Comparison of ENCODE assay signal across 24 cellular contexts in genomic region chr1:231094421-231094820, GRCh38. TPM values are rescaled to one million over a fixed set of nuclear protein-coding genes. Genes with fewer than 3 reads are reported as not detected.
DNase-seq lines count a peak whose midpoint lies in the region; ATAC-seq, FAIRE-seq and TF ChIP-seq lines count a peak whose summit lies in the region.
"Had no signal": no experiment of that assay in that cellular context is flagged by ENCODE, and none has a peak within 500 bp of the region (broad histone marks: within the 10 kb centered on the region; RNA-seq: fewer than 3 reads in every experiment).

No MANE protein-coding gene starts in this region.

- H3K27ac ChIP-seq in K562 (ENCODE audit: extremely low read depth, low read depth, low read length), result no peak overlapping the region
- H3K27ac ChIP-seq: BLaER1, C4-2B, GM23248 had no signal

- no peaks in the 10 kb centered on the region for H3K36me3 ChIP-seq in K562 (ENCODE audit: control insufficient read depth, insufficient read depth, low read length)
- H3K36me3 ChIP-seq in BE2C, result no peaks in the 10 kb centered on the region
- H3K36me3 ChIP-seq: BLaER1 had no signal

- BruUV-seq in K562 (replicated peaks; lab: Mats Ljungman, UMichigan), result no TSS peak

- intact Hi-C loops in K562 (cut with micrococcal nuclease), result loop anchor here (5.0 to 10.0 kb wide), 3 partner anchors 77 to 510 kb away; partner anchors contain the start of genes ARV1 and TTC13

- TF ChIP-seq CTCF in K562 (IDR thresholded peaks at IDR 0.05 in 2 of 3, conservative IDR thresholded peaks at IDR 0.05 in 1 of 3; ENCODE audit: insufficient read depth in 2 of 3, low read depth in 1 of 3, low read length in 3 of 3) (no peak), neural crest cell (conservative IDR thresholded peaks at IDR 0.05) (no peak), BE2C (IDR thresholded peaks at IDR 0.05; ENCODE audit: low read depth, low read length) (no peak)

- peak overlapping the region; percentile 67 for H3K27ac Mint-ChIP-seq in neural crest cell (ENCODE audit: unreplicated experiment)
- H3K27ac Mint-ChIP-seq: CD4-positive, CD25-positive, alpha-beta regulatory T cell; CD8-positive, alpha-beta T cell had no signal

- no peak for ATAC-seq in K562
- ATAC-seq: CD8-positive, alpha-beta T cell; GM12878 had no signal

- H3K4me3 ChIP-seq in K562 (no peak overlapping the region), BE2C (ENCODE audit: low read depth, low read length) (no peak overlapping the region)
- H3K4me3 ChIP-seq: A549, BLaER1, GM12878, GM23248 had no signal

- H3K4me1 Mint-ChIP-seq in neural crest cell, result peaks cover 27% of the 10 kb centered on the region
- H3K4me1 Mint-ChIP-seq: CD4-positive, CD25-positive, alpha-beta regulatory T cell had no signal

- in situ Hi-C loops in K562 (cut with MboI), result no loop called here

- H4K20me1 ChIP-seq in K562 (replicated peaks; ENCODE audit: control insufficient read depth, insufficient read depth, low read length), result no peaks in the 10 kb centered on the region
- H4K20me1 ChIP-seq: BLaER1 had no signal

- DNase-seq in RPMI7951 (ENCODE audit: low read depth), result peak; percentile 32
- no peak for DNase-seq in K562 (ENCODE audit: extremely low read depth in 1 of 4, low spot score in 3 of 4)
- DNase-seq in epidermal melanocyte (ENCODE audit: insufficient read length, low spot score), result peak; percentile 39
- DNase-seq in neural crest cell (ENCODE audit: low read depth, low spot score), result no peak
- DNase-seq in activated T-cell treated with anti-CD3 and anti-CD28 coated beads, Interleukin-2, amount 50 U/mL, for 48 hours, result no peak
- DNase-seq in BE2C, result no peak
- no peak for DNase-seq in amygdala (lab: John Stamatoyannopoulos, UW)
- DNase-seq in SHP77 (lab: John Stamatoyannopoulos, UW), result no peak
- DNase-seq: 8988T; Caco-2; CD4-positive, CD25-positive, alpha-beta regulatory T cell; CD8-positive, alpha-beta T cell; DMS79; EL; GDM1; GM23248; H7; HCEC 1CT had no signal

- CTCF ChIA-PET in K562 (lab: Yijun Ruan, JAX; ENCODE audit: low intra/inter-chr PET ratio), result interaction anchor here (0.8 to 4.1 kb wide), 2 partner anchors 113 to 117 kb away, joined by 3 to 14 read pairs; no protein-coding TSS in a partner anchor

- no peaks in the 10 kb centered on the region for H3K9me3 Mint-ChIP-seq in neural crest cell
- H3K9me3 Mint-ChIP-seq: CD4-positive, CD25-positive, alpha-beta regulatory T cell; CD8-positive, alpha-beta T cell had no signal

- no peaks in the 10 kb centered on the region for H3K9me1 ChIP-seq in K562 (ENCODE audit: control insufficient read depth, insufficient read depth, low read length)

- H3K9me3 ChIP-seq in K562 (replicated peaks; ENCODE audit: control insufficient read depth, insufficient read depth, low read depth, low read length) (no peaks in the 10 kb centered on the region), BE2C (no peaks in the 10 kb centered on the region)
- H3K9me3 ChIP-seq: A549, BLaER1, Caco-2 had no signal

- no peak for TF ChIP-seq RAD21 in K562 (CRISPR knock-in tag; conservative IDR thresholded peaks at IDR 0.05 in 1 of 2, IDR thresholded peaks at IDR 0.05 in 1 of 2)

- no peak for TF ChIP-seq POLR2A in K562 (conservative IDR thresholded peaks at IDR 0.05)

- H3K27me3 ChIP-seq in K562 (ENCODE audit: control insufficient read depth in 2 of 2, insufficient read depth in 2 of 2, low read length in 2 of 2), result peaks cover 11 to 24% of the 10 kb centered on the region in 2 experiments; a peak in 4 of 5 replicates
- no peaks in the 10 kb centered on the region for H3K27me3 ChIP-seq in BE2C
- H3K27me3 ChIP-seq: BLaER1 had no signal

- peaks cover 34% of the 10 kb centered on the region for H3K27me3 Mint-ChIP-seq in neural crest cell (ENCODE audit: low read depth)

- peaks cover 0 to 5% of the 10 kb centered on the region in 2 experiments; a peak in 4 of 5 replicates for H3K4me1 ChIP-seq in K562 (replicated peaks in 1 of 2; ENCODE audit: control insufficient read depth in 2 of 2, insufficient read depth in 2 of 2, low read length in 2 of 2)
- no peaks in the 10 kb centered on the region for H3K4me1 ChIP-seq in BE2C

- no peaks in the 10 kb centered on the region for H3K36me3 Mint-ChIP-seq in neural crest cell (ENCODE audit: low read depth)
- H3K36me3 Mint-ChIP-seq: CD4-positive, CD25-positive, alpha-beta regulatory T cell; CD8-positive, alpha-beta T cell had no signal

- no peak for FAIRE-seq in K562 (lab: Jason Lieb, UNC)
- FAIRE-seq: A549, GM12878, GM19239, H1 had no signal

- H3K4me2 ChIP-seq in K562 (ENCODE audit: insufficient read depth, low read length), result no peak overlapping the region
- H3K4me2 ChIP-seq: A549, BLaER1 had no signal

- H3K4me3 Mint-ChIP-seq in neural crest cell, result no peak overlapping the region
- H3K4me3 Mint-ChIP-seq: CD4-positive, CD25-positive, alpha-beta regulatory T cell; CD8-positive, alpha-beta T cell had no signal

- no peak for TF ChIP-seq EP300 in K562 (IDR thresholded peaks at IDR 0.05; ENCODE audit: low read length)

- WGBS in K562 (ENCODE audit: insufficient coverage, low coverage, missing lambda C conversion rate), result 5% methylated on average over 3 of the region's 3 CpGs

- H3K79me2 ChIP-seq in K562 (ENCODE audit: control insufficient read depth, insufficient read depth, low read length), result no peaks in the 10 kb centered on the region

- no peak overlapping the region for H3K9ac ChIP-seq in K562 (ENCODE audit: insufficient read depth in 1 of 2, low read depth in 2 of 2, low read length in 2 of 2)
- H3K9ac ChIP-seq: BLaER1, GM23248 had no signal

- H2AFZ ChIP-seq in K562 (ENCODE audit: low read depth, low read length), result peak overlapping the region; percentile 12; the same call in 1 of the 2 replicates
- H2AFZ ChIP-seq: GM23248 had no signal

- POLR2A ChIA-PET in K562 (lab: Yijun Ruan, JAX), result interaction anchor here (0.7 to 2.1 kb wide), 7 partner anchors 9 to 476 kb away, joined by 3 to 6 read pairs (median 3); no protein-coding TSS in a partner anchor

TF ChIP-seq in K562, 482 proteins besides CTCF, POLR2A, EP300 and RAD21:
- TF ChIP-seq ZNF408 (CRISPR knock-in tag; IDR thresholded peaks at IDR 0.05; ENCODE audit: low read depth) (no peak), SMARCE1 (IDR thresholded peaks at IDR 0.05) (no peak), ETV5 (CRISPR knock-in tag; IDR thresholded peaks at IDR 0.05; ENCODE audit: low read depth) (no peak), XRCC3 (IDR thresholded peaks at IDR 0.05) (no peak)

RNA-seq across cellular contexts. Expression of gene FAM89A, which starts 54.4 kb away (rescaled TPM):
- 18.9 and 20.7 TPM in 2 replicates for total RNA-seq in RPMI7951 (2014; rRNA removed; shearing (Covaris generic))
- 18.2 and 25.0 TPM in 2 replicates for total RNA-seq in K562 (2011; cell fraction: chromatin; rRNA removed; ENCODE audit: low replicate concordance)
- total RNA-seq in K562 (2011; cell fraction: nucleolus; rRNA removed), result 12.5 and 13.6 TPM in 2 replicates
- 18.5 and 25.7 TPM in 2 replicates for total RNA-seq in K562 (2011; cell fraction: nucleoplasm; rRNA removed)
- total RNA-seq in K562 (2014; rRNA removed), result 66.2 TPM in 2 replicates
- 43.3 and 43.5 TPM in 2 replicates for total RNA-seq in K562 (2014; rRNA removed; fragmentation: Illumina TruSeq; extraction: Trizol)
- total RNA-seq in K562 (2015; rRNA removed; fragmentation: Illumina TruSeq; extraction: Trizol), result 25.1 and 29.3 TPM in 2 replicates
- 56.5 and 56.9 TPM in 2 replicates for total RNA-seq in K562 (2021)
- polyA plus RNA-seq in K562 (2011; rRNA removed), result 25.6 and 45.4 TPM in 2 replicates
- 26.9 and 37.2 TPM in 2 replicates for polyA plus RNA-seq in K562 (2011; cell fraction: cytosol; rRNA removed)
- polyA plus RNA-seq in K562 (2011; cell fraction: nucleus; rRNA removed), result 11.3 and 14.9 TPM in 2 replicates
- polyA plus RNA-seq in K562 (2012), result 41.1 and 110 TPM in 2 replicates
- 41.0 and 42.1 TPM in 2 replicates for polyA plus RNA-seq in K562 (2014; fragmentation: Illumina TruSeq; extraction: Trizol)
- 10 to 100 TPM in 1 of 2 experiments, 1 to 10 TPM in 1; 8.7 to 13.3 TPM for polyA plus RNA-seq in K562 (2014; fragmentation: Nextera tagmentation; extraction: Ambion mirVana)
- 54.5 and 56.0 TPM in 2 replicates for polyA plus RNA-seq in K562 (2014; rRNA removed)
- 21.1 and 30.9 TPM in 2 replicates for polyA minus RNA-seq in K562 (2011; rRNA and poly(A)+ RNA removed)
- 6.7 and 15.0 TPM in 2 replicates for polyA minus RNA-seq in K562 (2011; cell fraction: cytosol; rRNA and poly(A)+ RNA removed)
- polyA minus RNA-seq in K562 (2011; cell fraction: nucleus; rRNA and poly(A)+ RNA removed), result 8.4 and 9.6 TPM in 2 replicates
- total RNA-seq in neural crest cell, result 15.1 and 16.0 TPM in 2 replicates
- 6.2 TPM for polyA plus RNA-seq in BE2C (2012; ENCODE audit: insufficient read depth, insufficient read length, low read depth)

Comparison
In these comparisons a context has a peak if more than half of its experiments do, and no peak if none do; other contexts are left out.
1. DNase-seq: peak in RPMI7951 (single experiment) and epidermal melanocyte (single experiment); none in K562 (0 of 4), neural crest cell (single experiment), activated T-cell treated with anti-CD3 and anti-CD28 coated beads, Interleukin-2, amount 50 U/mL, for 48 hours (0 of 2), BE2C (single experiment), amygdala (0 of 56) and SHP77 (0 of 2).